In the genomic region with DNA sequence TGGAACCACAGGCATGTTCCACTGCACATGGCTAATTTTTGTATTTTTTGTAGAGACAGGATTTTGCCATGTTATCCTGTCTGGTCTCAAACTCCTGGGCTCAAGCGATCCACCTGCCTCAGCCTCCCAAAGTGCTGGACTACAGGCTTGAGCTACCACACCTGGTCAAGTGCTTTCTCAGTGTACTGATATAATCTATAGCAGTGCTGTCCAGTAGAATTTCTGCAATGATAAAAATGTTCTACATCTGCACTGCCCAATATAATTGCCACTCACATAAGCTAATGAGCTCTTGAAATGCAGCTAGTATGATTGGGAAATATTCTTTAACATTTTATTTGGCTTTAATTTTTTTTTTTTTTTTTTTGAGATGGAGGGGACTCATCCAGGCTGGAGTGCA, we compare ENCODE assay signal across 6 cellular contexts.
"Had no signal": no experiment of that assay in that cellular context is flagged by ENCODE, and none has a peak within 500 bp of the region (broad histone marks: within the 10 kb centered on the region; RNA-seq: fewer than 3 reads in every experiment).

No MANE protein-coding gene starts in this region.

- H3K4me3 Mint-ChIP-seq: H9 had no signal

- H3K27ac ChIP-seq: GM23248 had no signal

- H3K4me3 ChIP-seq: GM23248, K562 had no signal

- DNase-seq: GM23248, H9, HCEC 1CT, IMR-90, KG1 had no signal

- ATAC-seq: K562 had no signal

- H3K9me3 Mint-ChIP-seq: H9 had no signal

- H3K27ac Mint-ChIP-seq: H9 had no signal
